Comparison of ENCODE assay signal across 8 cellular contexts in genomic region chr15:76930831-76931396, GRCh38.
DNase-seq lines count a peak whose midpoint lies in the region; TF ChIP-seq lines count a peak whose summit lies in the region.

No MANE protein-coding gene starts in this region.

- H3K4me1 ChIP-seq in endocrine pancreas (ENCODE audit: control insufficient read depth, insufficient read depth, low read length) (peaks cover 8% of the 10 kb centered on the region), parathyroid adenoma (no peaks in the 10 kb centered on the region)

- H3K4me2 ChIP-seq in parathyroid adenoma (ENCODE audit: low read length) = peak overlapping the region; percentile 87

- H3K4me3 ChIP-seq in GM12864 (ENCODE audit: low read depth, low read length) (peak overlapping the region; percentile 86), endocrine pancreas (ENCODE audit: control insufficient read depth, insufficient read depth, low read length) (peak overlapping the region; percentile 75), parathyroid adenoma (ENCODE audit: low read depth, low read length) (peak overlapping the region; percentile 74)

- H3K9me3 ChIP-seq in endocrine pancreas (ENCODE audit: control insufficient read depth, low read length) = no peaks in the 10 kb centered on the region
- H3K9me3 ChIP-seq in parathyroid adenoma (ENCODE audit: control insufficient read depth, low read length) = no peaks in the 10 kb centered on the region

- no peaks in the 10 kb centered on the region for H3K36me3 ChIP-seq in endocrine pancreas (ENCODE audit: control insufficient read depth, insufficient read depth, low read length)
- H3K36me3 ChIP-seq in parathyroid adenoma (ENCODE audit: control insufficient read depth, insufficient read depth, low read length) = no peaks in the 10 kb centered on the region

- DNase-seq in GM12864 (ENCODE audit: low read depth) = no peak
- DNase-seq in NCI-H82 treated with DMSO at 0.1 percent for 48 hours (lab: John Stamatoyannopoulos, UW; ENCODE audit: unreplicated experiment) = peak; percentile 13
- DNase-seq in T1000 (lab: John Stamatoyannopoulos, UW) = no peak
- DNase-seq in activated gamma-delta T cell (lab: John Stamatoyannopoulos, UW) = no peak
- no peak for DNase-seq in GM03348 (ENCODE audit: low spot score)
- no peak for DNase-seq in NCI-H1694 (lab: John Stamatoyannopoulos, UW)

- H3K27ac ChIP-seq in parathyroid adenoma = peak overlapping the region; percentile 61

- TF ChIP-seq CTCF in GM12864 (IDR thresholded peaks at IDR 0.05; ENCODE audit: low read depth, low read length, missing control alignments) (no peak), parathyroid adenoma (IDR thresholded peaks at IDR 0.05) (no peak)

- H3K27me3 ChIP-seq in endocrine pancreas (ENCODE audit: control insufficient read depth, insufficient read depth, low read length) (no peaks in the 10 kb centered on the region), parathyroid adenoma (ENCODE audit: control insufficient read depth, insufficient read depth, low read length) (no peaks in the 10 kb centered on the region)

- peaks cover 2% of the 10 kb centered on the region for H3K79me2 ChIP-seq in parathyroid adenoma

- peak overlapping the region; percentile 94 for H2AFZ ChIP-seq in parathyroid adenoma

- H3K9ac ChIP-seq in endocrine pancreas (ENCODE audit: control insufficient read depth, insufficient read depth, low read length) = peak overlapping the region; percentile 67
- no peak overlapping the region for H3K9ac ChIP-seq in parathyroid adenoma
